Comparison of ENCODE assay signal across 18 cellular contexts in genomic region chr12:76428117-76428516, GRCh38.
DNase-seq lines count a peak whose midpoint lies in the region; ATAC-seq and TF ChIP-seq lines count a peak whose summit lies in the region.
"Had no signal": no experiment of that assay in that cellular context is flagged by ENCODE, and none has a peak within 500 bp of the region (broad histone marks: within the 10 kb centered on the region; RNA-seq: fewer than 3 reads in every experiment).

No MANE protein-coding gene starts in this region.

- no peak for TF ChIP-seq EP300 in SK-N-SH (IDR thresholded peaks at IDR 0.05; ENCODE audit: borderline replicate concordance in 1 of 2, low read depth in 1 of 2, low read length in 1 of 2)

- H3K27me3 ChIP-seq in SK-N-SH (ENCODE audit: insufficient read depth) (no peaks in the 10 kb centered on the region), smooth muscle cell (ENCODE audit: low read depth) (no peaks in the 10 kb centered on the region), SJCRH30 (no peaks in the 10 kb centered on the region)

- peaks cover 12% of the 10 kb centered on the region for H3F3A ChIP-seq in SK-N-SH (replicated peaks; ENCODE audit: insufficient read depth)
- no peaks in the 10 kb centered on the region for H3F3A ChIP-seq in smooth muscle cell (ENCODE audit: low read depth)

- peaks cover 95% of the 10 kb centered on the region for H3K79me2 ChIP-seq in SK-N-SH (ENCODE audit: insufficient read depth)
- peaks cover 97% of the 10 kb centered on the region for H3K79me2 ChIP-seq in smooth muscle cell (ENCODE audit: low read depth)

- POLR2A ChIA-PET in SK-N-SH (lab: Yijun Ruan, JAX), result no interaction called here

- H3K9ac ChIP-seq in SK-N-SH, result no peak overlapping the region
- H3K9ac ChIP-seq in SK-N-MC (ENCODE audit: insufficient read length), result no peak overlapping the region
- H3K9ac ChIP-seq in smooth muscle cell (ENCODE audit: low read depth), result no peak overlapping the region
- H3K9ac ChIP-seq: GM23248 had no signal

- no peak overlapping the region for H3K4me2 ChIP-seq in SK-N-SH
- peak overlapping the region; percentile 12 for H3K4me2 ChIP-seq in smooth muscle cell

- ATAC-seq in SK-N-SH treated with all-trans-retinoic acid at 6 μM for 48 hours, result no peak
- ATAC-seq: GM12878 had no signal

- H4K20me1 ChIP-seq in SK-N-SH (ENCODE audit: insufficient read depth), result no peaks in the 10 kb centered on the region
- peaks cover 23% of the 10 kb centered on the region for H4K20me1 ChIP-seq in smooth muscle cell (ENCODE audit: low read depth)

- H3K27ac ChIP-seq in SK-N-SH (ENCODE audit: low read depth in 2 of 2, low read length in 1 of 2) (no peak overlapping the region; a peak in 2 of 4 replicates), SK-N-MC (peak overlapping the region; percentile 63; the same call in 1 of the 2 replicates), smooth muscle cell (ENCODE audit: low read depth) (peak overlapping the region; percentile 45), SJCRH30 (no peak overlapping the region)
- H3K27ac ChIP-seq: 22Rv1, GM23248 had no signal

- H3K4me1 ChIP-seq in SK-N-SH (ENCODE audit: control insufficient read depth in 1 of 2, insufficient read depth in 2 of 2, low read depth in 1 of 2, low read length in 1 of 2) (peaks cover 0 to 2% of the 10 kb centered on the region in 2 experiments; a peak in 1 of 4 replicates), smooth muscle cell (ENCODE audit: low read depth) (no peaks in the 10 kb centered on the region), SJCRH30 (no peaks in the 10 kb centered on the region)

- no peaks in the 10 kb centered on the region for H3K9me2 ChIP-seq in SK-N-SH

- no peak overlapping the region for H3K4me3 ChIP-seq in SK-N-SH (ENCODE audit: low read depth in 2 of 2, low read length in 1 of 2)
- H3K4me3 ChIP-seq in SK-N-MC, result no peak overlapping the region
- no peak overlapping the region for H3K4me3 ChIP-seq in smooth muscle cell
- H3K4me3 ChIP-seq in SJCRH30, result no peak overlapping the region
- H3K4me3 ChIP-seq: GM12878, GM23248 had no signal

- peaks cover 0 to 40% of the 10 kb centered on the region in 2 experiments for H3K36me3 ChIP-seq in SK-N-SH (replicated peaks in 1 of 2; ENCODE audit: control insufficient read depth in 1 of 2, insufficient read depth in 2 of 2, low read length in 1 of 2)
- H3K36me3 ChIP-seq in SK-N-MC (ENCODE audit: insufficient read depth, low read length), result no peaks in the 10 kb centered on the region
- peaks cover 3% of the 10 kb centered on the region for H3K36me3 ChIP-seq in smooth muscle cell (ENCODE audit: low read depth)
- H3K36me3 ChIP-seq in SJCRH30, result no peaks in the 10 kb centered on the region; the same call in 1 of the 2 replicates

- CTCF ChIA-PET in SK-N-SH (lab: Yijun Ruan, JAX), result interaction anchor here (1.8 kb wide), 1 partner anchor 12 kb away, joined by 6 read pairs; no protein-coding TSS in a partner anchor

- TF ChIP-seq CTCF in SK-N-SH (IDR thresholded peaks at IDR 0.05) (no peak), smooth muscle cell (IDR thresholded peaks at IDR 0.05; ENCODE audit: borderline replicate concordance, insufficient read depth, poor library complexity, severe bottlenecking) (no peak)

- H2AFZ ChIP-seq in SK-N-SH (ENCODE audit: low read depth) (no peak overlapping the region), smooth muscle cell (ENCODE audit: low read depth) (no peak overlapping the region)
- H2AFZ ChIP-seq: GM23248 had no signal

- DNase-seq in SK-N-SH (no peak), SK-N-MC (ENCODE audit: low read depth, low spot score) (no peak), smooth muscle cell (lab: John Stamatoyannopoulos, UW; ENCODE audit: unreplicated experiment) (no peak), SJCRH30 (no peak)
- no peak for DNase-seq in effector CD4-positive, alpha-beta T cell
- DNase-seq: C1 segment of cervical spinal cord; Calu3; CD4-positive, alpha-beta memory T cell; COR-L47; DMS53; DMS79 treated with DMSO at 0.1 percent for 48 hours; GDM1; GM23248; H7; HCEC 1CT had no signal

- peaks cover 28% of the 10 kb centered on the region for H3K9me3 ChIP-seq in SK-N-SH
- no peaks in the 10 kb centered on the region; the same call in 1 of the 2 replicates for H3K9me3 ChIP-seq in SK-N-MC (ENCODE audit: low read depth, low read length)
- H3K9me3 ChIP-seq in smooth muscle cell (replicated peaks; ENCODE audit: low read depth), result peaks cover 21% of the 10 kb centered on the region
- peaks cover 5% of the 10 kb centered on the region for H3K9me3 ChIP-seq in SJCRH30 (replicated peaks)

- TF ChIP-seq RAD21 in SK-N-SH (IDR thresholded peaks at IDR 0.05; ENCODE audit: low read length), result no peak

TF ChIP-seq in SK-N-SH treated with all-trans-retinoic acid at 6 μM for 48 hours, 23 proteins besides CTCF, POLR2A, EP300 and RAD21:
- TF ChIP-seq OSR1 (CRISPR knock-in tag; IDR thresholded peaks at IDR 0.05) (no peak), ESRRG (CRISPR knock-in tag; IDR thresholded peaks at IDR 0.05) (no peak), ISL1 (CRISPR knock-in tag; IDR thresholded peaks at IDR 0.05) (peak; percentile 65)

TF ChIP-seq in SK-N-SH, 30 proteins besides CTCF, POLR2A, EP300 and RAD21:
- no peak for TF ChIP-seq SMC3 (IDR thresholded peaks at IDR 0.05; ENCODE audit: low read depth, low read length)
TF ChIP-seq in SK-N-SH: peak in this region for 0.

Comparison
In these comparisons a context has a peak if more than half of its experiments do, and no peak if none do; other contexts are left out.
1. H3K27ac ChIP-seq: peak in SK-N-MC (single experiment) and smooth muscle cell (single experiment); none in SK-N-SH (0 of 2) and SJCRH30 (single experiment).